In genomic region chr5:16741007-16741406, GRCh38 we compare ENCODE assay signal across 12 cellular contexts.
A peak's percentile ranks its signal among the peaks of the same experiment; 100 is the strongest.
DNase-seq lines count a peak whose midpoint lies in the region; ATAC-seq lines count a peak whose summit lies in the region.
"Had no signal": no experiment of that assay in that cellular context is flagged by ENCODE, and none has a peak within 500 bp of the region (broad histone marks: within the 10 kb centered on the region; RNA-seq: fewer than 3 reads in every experiment).

No MANE protein-coding gene starts in this region.

- intact Hi-C loops in posterior vena cava (cut with DNase I), result no loop called here

- peaks cover 34% of the 10 kb centered on the region for H3K4me1 ChIP-seq in ectodermal cell (ENCODE audit: control insufficient read depth, insufficient read depth, low read length)

- no peaks in the 10 kb centered on the region for H3K9me3 ChIP-seq in ectodermal cell (ENCODE audit: control insufficient read depth, low read length)
- H3K9me3 ChIP-seq: body of pancreas, vagina had no signal

- peak overlapping the region; percentile 51 for H3K4me3 ChIP-seq in ectodermal cell (ENCODE audit: insufficient read depth, low read depth, low read length)
- H3K4me3 ChIP-seq: body of pancreas had no signal

- no peaks in the 10 kb centered on the region for H3K36me3 ChIP-seq in ectodermal cell (ENCODE audit: control insufficient read depth, insufficient read depth, low read length)
- H3K36me3 ChIP-seq: vagina had no signal

- DNase-seq in Ammon's horn (ENCODE audit: low spot score) (peak; percentile 71), NCI-H524 (lab: John Stamatoyannopoulos, UW) (peak; percentile 70 to 82), medulla oblongata (ENCODE audit: extremely low spot score) (peak; percentile 67), posterior vena cava (ENCODE audit: low spot score) (no peak), mesenteric fat pad (ENCODE audit: low spot score) (no peak)
- DNase-seq: body of pancreas, NCI-H2171 treated with DMSO at 0.1 percent for 48 hours, T-cell had no signal

- ATAC-seq in GM21723 (IDR thresholded peaks at IDR 0.05; ENCODE audit: unreplicated experiment), result no peak
- no peak for ATAC-seq in GM18498 (IDR thresholded peaks at IDR 0.05; ENCODE audit: unreplicated experiment)
- ATAC-seq: body of pancreas, T-cell had no signal

- no peaks in the 10 kb centered on the region for H3K27me3 ChIP-seq in ectodermal cell (ENCODE audit: control insufficient read depth, insufficient read depth, low read length, poor library complexity, severe bottlenecking)
- H3K27me3 ChIP-seq: body of pancreas, vagina had no signal

- peak overlapping the region; percentile 99 for H3K27ac ChIP-seq in ectodermal cell (ENCODE audit: insufficient read depth, low read depth, low read length, poor library complexity, severe bottlenecking)
- H3K27ac ChIP-seq: vagina had no signal

- 0 to 1% methylated on average over 4 to 5 of the region's 7 CpGs for WGBS in ectodermal cell, 2 experiments

Comparison
In these comparisons a context has a peak if more than half of its experiments do, and no peak if none do; other contexts are left out.
1. DNase-seq: peak in Ammon's horn (single experiment), NCI-H524 (2 of 2) and medulla oblongata (single experiment); none in posterior vena cava (single experiment) and mesenteric fat pad (single experiment).